ENCODE assay signal across 1 cellular context in the genomic region with DNA sequence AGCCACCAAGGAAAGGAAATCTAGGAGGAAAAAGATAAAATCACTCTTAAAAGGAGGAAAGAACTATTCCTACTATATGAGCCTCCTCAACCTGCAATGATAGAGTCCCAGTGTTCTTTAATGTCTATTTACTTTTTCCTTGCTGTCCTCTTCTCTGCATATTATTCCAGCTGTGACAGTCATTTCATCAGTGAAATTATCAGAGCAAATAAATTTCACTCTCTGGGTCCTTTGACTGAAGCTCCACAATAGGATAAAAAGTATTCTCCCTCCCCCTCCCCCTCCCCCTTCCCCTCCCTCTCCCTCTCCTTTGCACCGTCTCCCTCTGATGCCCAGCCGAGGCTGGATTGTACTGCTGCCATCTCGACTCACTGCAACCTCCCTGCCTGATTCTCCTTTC.
TF ChIP-seq lines count a peak whose summit lies in the region.

No MANE protein-coding gene starts in this region.

TF ChIP-seq in K562, 482 proteins besides CTCF, POLR2A, EP300 and RAD21 (continued from another document):
- peak; percentile 86 for TF ChIP-seq HNRNPK (IDR thresholded peaks at IDR 0.05; ENCODE audit: low read depth, low read length, poor library complexity, severe bottlenecking)
